In genomic region chr19:36489139-36489919, GRCh38 we compare ENCODE assay signal across 8 cellular contexts. TPM values are rescaled to one million over a fixed set of nuclear protein-coding genes. Genes with fewer than 3 reads are reported as not detected.
DNase-seq lines count a peak whose midpoint lies in the region; ATAC-seq, FAIRE-seq and TF ChIP-seq lines count a peak whose summit lies in the region.

TSS of gene ZNF566 (minus strand) at chr19:36489561. CDS start at chr19:36476557, 13,004 bp downstream.

- ATAC-seq in GM21786 (IDR thresholded peaks at IDR 0.05; ENCODE audit: unreplicated experiment) (peak; percentile 82), naive B cell (ENCODE audit: low read depth in 2 of 2) (peak; percentile 89 to 90)
- peak; percentile 91 for ATAC-seq in activated T-helper 17 cell treated with anti-CD3 and anti-CD28 coated beads, Interleukin-2, amount 50 U/mL, for 72 hours (replicated peaks)
- ATAC-seq in stimulated activated effector memory CD8-positive, alpha-beta T cell treated with anti-CD3 and anti-CD28 coated beads, Interleukin-12 subunit alpha, Interleukin-12 subunit beta, amount 100 ng/mL, for 72 hours, result peak; percentile 93

- no peaks in the 10 kb centered on the region for H3K9me3 Mint-ChIP-seq in activated T-helper 17 cell treated with anti-CD3 and anti-CD28 coated beads, Interleukin-2, amount 50 U/mL, for 72 hours
- H3K9me3 Mint-ChIP-seq in naive B cell, result peaks cover 0 to 18% (median 5%) of the 10 kb centered on the region in 7 donors
- H3K9me3 Mint-ChIP-seq in stimulated activated effector memory CD8-positive, alpha-beta T cell treated with anti-CD3 and anti-CD28 coated beads, Interleukin-12 subunit alpha, Interleukin-12 subunit beta, amount 100 ng/mL, for 72 hours, result peaks cover 6% of the 10 kb centered on the region

- peaks cover 12% of the 10 kb centered on the region for H3K36me3 Mint-ChIP-seq in activated T-helper 17 cell treated with anti-CD3 and anti-CD28 coated beads, Interleukin-2, amount 50 U/mL, for 72 hours (ENCODE audit: low read depth)
- H3K36me3 Mint-ChIP-seq in naive B cell, result no peaks in the 10 kb centered on the region
- H3K36me3 Mint-ChIP-seq in stimulated activated effector memory CD8-positive, alpha-beta T cell treated with anti-CD3 and anti-CD28 coated beads, Interleukin-12 subunit alpha, Interleukin-12 subunit beta, amount 100 ng/mL, for 72 hours, result peaks cover 27% of the 10 kb centered on the region

- peaks cover 4% of the 10 kb centered on the region for H3K79me2 ChIP-seq in fibroblast of lung (ENCODE audit: control insufficient read depth, insufficient read depth, low read length)

- no peaks in the 10 kb centered on the region for H3K27me3 ChIP-seq in fibroblast of lung (ENCODE audit: control insufficient read depth, insufficient read depth, low read length)

- H3K9ac ChIP-seq in fibroblast of lung (ENCODE audit: insufficient read depth, low read length), result peak within 1 kb of the TSS; percentile 95

- no peak for FAIRE-seq in RCC 7860 (lab: Jason Lieb, UNC)

- H3K36me3 ChIP-seq in KOPT-K1 (ENCODE audit: insufficient read depth, low read length) (peaks cover 11% of the 10 kb centered on the region), fibroblast of lung (ENCODE audit: control insufficient read depth, insufficient read depth, low read length) (no peaks in the 10 kb centered on the region)

- H3K4me2 ChIP-seq in fibroblast of lung (ENCODE audit: extremely low read depth, insufficient read depth, low read length), result peak within 1 kb of the TSS; percentile 98

- H3K4me1 ChIP-seq in fibroblast of lung (ENCODE audit: control insufficient read depth, extremely low read depth, insufficient read depth, low read length), result peaks cover 7% of the 10 kb centered on the region

- H3K4me1 Mint-ChIP-seq in activated T-helper 17 cell treated with anti-CD3 and anti-CD28 coated beads, Interleukin-2, amount 50 U/mL, for 72 hours, result peaks cover 11% of the 10 kb centered on the region
- peaks cover 24 to 45% (median 37%) of the 10 kb centered on the region in 3 donors for H3K4me1 Mint-ChIP-seq in naive B cell
- H3K4me1 Mint-ChIP-seq in stimulated activated effector memory CD8-positive, alpha-beta T cell treated with anti-CD3 and anti-CD28 coated beads, Interleukin-12 subunit alpha, Interleukin-12 subunit beta, amount 100 ng/mL, for 72 hours, result peaks cover 37% of the 10 kb centered on the region

- no peaks in the 10 kb centered on the region for H3K27me3 Mint-ChIP-seq in activated T-helper 17 cell treated with anti-CD3 and anti-CD28 coated beads, Interleukin-2, amount 50 U/mL, for 72 hours
- H3K27me3 Mint-ChIP-seq in naive B cell, result no peaks in the 10 kb centered on the region

- TF ChIP-seq CTCF in fibroblast of lung (conservative IDR thresholded peaks at IDR 0.05 in 1 of 2, IDR thresholded peaks at IDR 0.05 in 1 of 2; ENCODE audit: low read depth in 1 of 2, low read length in 2 of 2), result no peak

- peak within 1 kb of the TSS; percentile 92 for H3K4me3 Mint-ChIP-seq in activated T-helper 17 cell treated with anti-CD3 and anti-CD28 coated beads, Interleukin-2, amount 50 U/mL, for 72 hours
- H3K4me3 Mint-ChIP-seq in naive B cell, result peak within 1 kb of the TSS; percentile 91 to 100 (median 98)
- peak within 1 kb of the TSS; percentile 89 for H3K4me3 Mint-ChIP-seq in stimulated activated effector memory CD8-positive, alpha-beta T cell treated with anti-CD3 and anti-CD28 coated beads, Interleukin-12 subunit alpha, Interleukin-12 subunit beta, amount 100 ng/mL, for 72 hours

- H2AFZ ChIP-seq in fibroblast of lung (ENCODE audit: low read length), result peak within 1 kb of the TSS; percentile 100

- DNase-seq in DMS79 treated with DMSO at 0.1 percent for 48 hours (lab: John Stamatoyannopoulos, UW), result peak; percentile 96
- peak; percentile 84 for DNase-seq in RCC 7860 (ENCODE audit: low spot score)
- DNase-seq in fibroblast of lung (ENCODE audit: low read depth in 2 of 2), result peak; percentile 97 to 98
- DNase-seq in naive B cell, result peak; percentile 93
- DNase-seq in stimulated activated effector memory CD8-positive, alpha-beta T cell treated with anti-CD3 and anti-CD28 coated beads, Interleukin-12 subunit alpha, Interleukin-12 subunit beta, amount 100 ng/mL, for 72 hours (ENCODE audit: low spot score in 2 of 2), result peak; percentile 80 to 96

- H3K27ac ChIP-seq in KOPT-K1 (ENCODE audit: low read depth, low read length, poor library complexity, severe bottlenecking) (peak within 1 kb of the TSS; percentile 85), fibroblast of lung (ENCODE audit: insufficient read depth, low read length) (peak within 1 kb of the TSS; percentile 94)

- H3K27ac Mint-ChIP-seq in activated T-helper 17 cell treated with anti-CD3 and anti-CD28 coated beads, Interleukin-2, amount 50 U/mL, for 72 hours, result peak within 1 kb of the TSS; percentile 97
- H3K27ac Mint-ChIP-seq in naive B cell, result peak within 1 kb of the TSS; percentile 92 to 99 (median 98)
- H3K27ac Mint-ChIP-seq in stimulated activated effector memory CD8-positive, alpha-beta T cell treated with anti-CD3 and anti-CD28 coated beads, Interleukin-12 subunit alpha, Interleukin-12 subunit beta, amount 100 ng/mL, for 72 hours, result peak within 1 kb of the TSS; percentile 97

- H3K4me3 ChIP-seq in fibroblast of lung (replicated peaks in 1 of 4; ENCODE audit: control extremely low read depth in 1 of 4, insufficient read depth in 1 of 4, low read depth in 3 of 4, low read length in 4 of 4), result peak within 1 kb of the TSS; percentile 91 to 100 (median 94)

- H4K20me1 ChIP-seq in fibroblast of lung (ENCODE audit: control insufficient read depth, extremely low read depth, insufficient read depth, low read length), result no peaks in the 10 kb centered on the region

- H3K9me3 ChIP-seq in KOPT-K1 (ENCODE audit: insufficient read depth, low read length, poor library complexity, severe bottlenecking) (peaks cover 23% of the 10 kb centered on the region), fibroblast of lung (ENCODE audit: control insufficient read depth, insufficient read depth, low read depth, low read length) (no peaks in the 10 kb centered on the region)

RNA-seq across cellular contexts. Expression of gene ZNF566, which starts in this region (rescaled TPM):
- 1 to 10 TPM; 4.0 to 5.6 TPM for total RNA-seq in activated T-helper 17 cell treated with anti-CD3 and anti-CD28 coated beads, Interleukin-2, amount 50 U/mL, for 72 hours
- 14.4 and 15.4 TPM in 2 replicates for total RNA-seq in fibroblast of lung
- polyA plus RNA-seq in fibroblast of lung (4.3 and 6.0 TPM in 2 replicates), naive B cell (ENCODE audit: low read depth in 6 of 6) (10 to 100 TPM; 11.4 to 27.9 (median 17.6) TPM)
- polyA plus RNA-seq in fibroblast of lung (2012), result 3.9 and 6.5 TPM in 2 replicates
- 2.5 and 6.4 TPM in 2 replicates for polyA minus RNA-seq in fibroblast of lung (ENCODE audit: low replicate concordance)

Comparison
In these comparisons a context has a peak if more than half of its experiments do, and no peak if none do; other contexts are left out.
1. Peak in every context shown above with its lines: DNase-seq, ATAC-seq, H3K4me3 ChIP-seq and H3K27ac ChIP-seq.